In genomic region chr12:88577537-88577936, GRCh38 we compare ENCODE assay signal across 1 cellular context.
TF ChIP-seq lines count a peak whose summit lies in the region.

No MANE protein-coding gene starts in this region.

TF ChIP-seq in GM23338, 12 proteins besides CTCF, POLR2A, EP300 and RAD21 (continued from another document):
- TF ChIP-seq POLR2AphosphoS5 (IDR thresholded peaks at IDR 0.05; ENCODE audit: low read depth) (no peak), ETS1 (IDR thresholded peaks at IDR 0.05) (no peak)
